In genomic region chr10:89829262-89829886, GRCh38 we compare ENCODE assay signal across 1 cellular context.
A peak's percentile ranks its signal among the peaks of the same experiment; 100 is the strongest.
TF ChIP-seq lines count a peak whose summit lies in the region.

No MANE protein-coding gene starts in this region.

TF ChIP-seq in K562, 482 proteins besides CTCF, POLR2A, EP300 and RAD21 (continued from another document):
- TF ChIP-seq NRF1 (conservative IDR thresholded peaks at IDR 0.05 in 1 of 2, IDR thresholded peaks at IDR 0.05 in 1 of 2) (peak; percentile 78 to 81), E2F6 (IDR thresholded peaks at IDR 0.05; ENCODE audit: borderline replicate concordance in 1 of 2, extremely low read depth in 1 of 2, insufficient read depth in 1 of 2, insufficient read length in 1 of 2, low read depth in 1 of 2, low read length in 1 of 2, poor library complexity in 1 of 2, severe bottlenecking in 1 of 2) (peak in 1 of 2 experiments; percentile 31), FOXM1 (IDR thresholded peaks at IDR 0.05; ENCODE audit: low read depth) (0 out of 2 replicates have a peak, but pooled peaks have one; percentile 29), FOXM1 (CRISPR knock-in tag; IDR thresholded peaks at IDR 0.05; ENCODE audit: low read depth) (no peak), MBD1 (CRISPR knock-in tag; IDR thresholded peaks at IDR 0.05) (no peak), PURB (CRISPR knock-in tag; IDR thresholded peaks at IDR 0.05; ENCODE audit: low read depth) (no peak), MAFG (tag; conservative IDR thresholded peaks at IDR 0.05) (0 out of 2 replicates have a peak, but pooled peaks have one; percentile 47), TOE1 (IDR thresholded peaks at IDR 0.05; ENCODE audit: borderline replicate concordance) (no peak), TOE1 (CRISPR knock-in tag; IDR thresholded peaks at IDR 0.05; ENCODE audit: borderline replicate concordance, low read depth) (no peak)
